ENCODE assay signal across 18 cellular contexts in the genomic region with DNA sequence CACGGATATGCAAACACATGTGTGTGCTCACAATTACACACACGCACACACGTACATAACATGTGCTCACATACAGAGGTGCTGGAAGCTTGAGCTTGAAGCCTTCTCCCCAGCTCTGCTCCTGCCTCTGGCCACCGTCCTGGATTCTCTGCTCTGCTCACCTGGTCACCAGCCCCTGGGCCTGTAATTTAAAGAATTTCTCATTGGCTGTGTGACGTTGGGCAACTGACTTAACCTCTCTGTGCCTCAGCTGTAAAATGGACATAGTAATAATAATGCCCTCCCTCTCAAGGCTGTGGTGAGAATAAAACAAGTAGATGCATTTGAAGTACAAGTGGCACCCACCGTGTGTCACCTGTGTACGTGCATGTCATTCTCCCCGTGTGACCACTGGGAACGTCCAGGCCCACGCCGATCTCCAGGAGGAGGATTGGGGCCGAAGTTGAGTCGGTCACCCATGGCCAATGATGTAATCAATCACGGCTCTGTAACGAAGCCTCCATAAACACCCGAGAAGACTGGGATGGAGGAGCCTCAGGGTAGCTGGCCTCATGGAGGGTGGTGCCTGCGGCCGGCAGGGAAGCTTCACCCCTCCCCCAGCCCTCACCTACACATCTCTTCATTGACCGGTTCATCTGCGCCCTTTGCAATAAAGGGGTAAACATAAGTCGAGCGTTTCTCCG.
DNase-seq lines count a peak whose midpoint lies in the region; ATAC-seq, FAIRE-seq and TF ChIP-seq lines count a peak whose summit lies in the region.
"Had no signal": no experiment of that assay in that cellular context is flagged by ENCODE, and none has a peak within 500 bp of the region (broad histone marks: within the 10 kb centered on the region; RNA-seq: fewer than 3 reads in every experiment).

No MANE protein-coding gene starts in this region.

- no peaks in the 10 kb centered on the region for H3K27me3 ChIP-seq in cardiac muscle cell
- H3K27me3 ChIP-seq: Peyer's patch had no signal

- DNase-seq in cardiac muscle cell (ENCODE audit: low read depth in 1 of 2, low spot score in 1 of 2): no peak
- DNase-seq in left ventricle myocardium superior: no peak
- DNase-seq in chondrocyte (ENCODE audit: low spot score): peak; percentile 72
- no peak for DNase-seq in substantia nigra (lab: John Stamatoyannopoulos, UW)
- no peak for DNase-seq in GM12892 (ENCODE audit: insufficient read length)
- DNase-seq: AML-193; DMS79 treated with DMSO at 0.1 percent for 48 hours; GM23248; KBM-7; NCI-H1105 treated with DMSO at 0.1 percent for 48 hours; NCI-H1694; NCI-H2081 treated with DMSO at 0.1 percent for 48 hours; NK-92 treated with Interleukin-12 subunit alpha and Interleukin-12 subunit beta, amount 100 ng/mL, for 24 hours had no signal

- no peak for FAIRE-seq in GM12892 (lab: Jason Lieb, UNC)

- TF ChIP-seq CTCF in cardiac muscle cell (IDR thresholded peaks at IDR 0.05; ENCODE audit: low read depth, low read length) (no peak), chondrocyte (IDR thresholded peaks at IDR 0.05) (no peak), nephron (IDR thresholded peaks at IDR 0.05; ENCODE audit: unreplicated experiment in 3 of 3) (no peak)

- no peak overlapping the region for H3K27ac Mint-ChIP-seq in chondrocyte (ENCODE audit: unreplicated experiment)
- H3K27ac Mint-ChIP-seq in nephron: peak overlapping the region; percentile 70 to 87 (median 81)

- H3K9me3 Mint-ChIP-seq in chondrocyte (ENCODE audit: low read depth): no peaks in the 10 kb centered on the region
- no peaks in the 10 kb centered on the region for H3K9me3 Mint-ChIP-seq in nephron

- peak overlapping the region; percentile 92 for H3K27ac ChIP-seq in cardiac muscle cell
- H3K27ac ChIP-seq in substantia nigra (ENCODE audit: low read depth, low read length, poor library complexity, severe bottlenecking): peak overlapping the region; percentile 41
- H3K27ac ChIP-seq: 22Rv1, GM23248, Peyer's patch had no signal

- H3K36me3 Mint-ChIP-seq in chondrocyte (ENCODE audit: low read depth) (no peaks in the 10 kb centered on the region), nephron (ENCODE audit: low read depth) (no peaks in the 10 kb centered on the region)

- peaks cover 32% of the 10 kb centered on the region for H3K27me3 Mint-ChIP-seq in chondrocyte (ENCODE audit: low read depth)
- peaks cover 14% of the 10 kb centered on the region for H3K27me3 Mint-ChIP-seq in nephron (ENCODE audit: low read depth)

- H3K36me3 ChIP-seq in cardiac muscle cell: no peaks in the 10 kb centered on the region
- H3K36me3 ChIP-seq: Peyer's patch had no signal

- TF ChIP-seq POLR2A in GM12892 (IDR thresholded peaks at IDR 0.05; ENCODE audit: low read depth, low read length): no peak

- H3K4me1 ChIP-seq in cardiac muscle cell (ENCODE audit: low read depth): peaks cover 38% of the 10 kb centered on the region

- intact Hi-C loops in left ventricle myocardium superior (cut with micrococcal nuclease): no loop called here

- H3K4me3 Mint-ChIP-seq in chondrocyte (ENCODE audit: unreplicated experiment): no peak overlapping the region
- H3K4me3 Mint-ChIP-seq in nephron: peak overlapping the region in 1 of 3 experiments; percentile 2

- H3K4me1 Mint-ChIP-seq in chondrocyte (ENCODE audit: low read depth) (peaks cover 11% of the 10 kb centered on the region), nephron (peaks cover 61% of the 10 kb centered on the region)

- ATAC-seq in left ventricle myocardium superior: no peak
- no peak for ATAC-seq in GM18858 (IDR thresholded peaks at IDR 0.05; ENCODE audit: unreplicated experiment)
- no peak for ATAC-seq in GM21367 (IDR thresholded peaks at IDR 0.05; ENCODE audit: unreplicated experiment)

- no peaks in the 10 kb centered on the region for H3K9me3 ChIP-seq in cardiac muscle cell (ENCODE audit: low read depth)
- H3K9me3 ChIP-seq: Peyer's patch had no signal

- no peak overlapping the region for H3K4me3 ChIP-seq in cardiac muscle cell
- H3K4me3 ChIP-seq: GM23248, Peyer's patch had no signal
